8 cellular contexts compared by ENCODE assay signal in genomic region chr1:148371551-148371994, GRCh38.
DNase-seq lines count a peak whose midpoint lies in the region; ATAC-seq and TF ChIP-seq lines count a peak whose summit lies in the region.
"Not testable (repeated sequence)": the region's sequence is repeated elsewhere in the genome, so short reads cannot be mapped to it uniquely, and the experiment has no call there.

No MANE protein-coding gene starts in this region.

- intact Hi-C loops in PC-3 (cut with micrococcal nuclease): loop anchor here (10.0 kb wide), 1 partner anchor 153 kb away; no protein-coding TSS in a partner anchor

- H3K9me3 ChIP-seq in PC-3 (ENCODE audit: low read length); upper lobe of left lung: not testable (repeated sequence)

- H3K36me3 ChIP-seq in PC-3 (ENCODE audit: low read depth, low read length); upper lobe of left lung: not testable (repeated sequence)

- H3K9me2 ChIP-seq in PC-3 (replicated peaks; ENCODE audit: low read length): not testable (repeated sequence)

- not testable (repeated sequence) for H3K79me2 ChIP-seq in PC-3 (ENCODE audit: low read length)

- H3K4me1 ChIP-seq in PC-3 (ENCODE audit: insufficient read depth, low read length): peaks cover 33% of the 10 kb centered on the region
- not testable (repeated sequence) for H3K4me1 ChIP-seq in upper lobe of left lung

- H3K4me2 ChIP-seq in PC-3 (ENCODE audit: low read length): peak overlapping the region; percentile 64

- H3K4me3 ChIP-seq in PC-3 (ENCODE audit: low read length); upper lobe of left lung: not testable (repeated sequence)

- WGBS in upper lobe of left lung, 2 donors: 3 to 16% methylated on average over 4 of the region's 4 CpGs

- H2AFZ ChIP-seq in PC-3 (ENCODE audit: low read length): 0 out of 2 replicates have a peak overlapping the region, but pooled peaks have one; percentile 21

- peak; percentile 27 for DNase-seq in GM04503 (ENCODE audit: low read depth)
- peak; percentile 74 to 79 for DNase-seq in Kasumi-1 (lab: John Stamatoyannopoulos, UW)
- peak; percentile 88 for DNase-seq in PC-3
- peak; percentile 48 for DNase-seq in activated CD8-positive, alpha-beta memory T cell treated with anti-CD3 and anti-CD28 coated beads for 1 hour (ENCODE audit: extremely low read depth in 1 of 2, low read depth in 1 of 2)
- peak; percentile 77 for DNase-seq in cerebellum (ENCODE audit: low spot score)
- peak; percentile 68 for DNase-seq in iPS-NIHi7 (ENCODE audit: extremely low spot score)
- peak; percentile 67 for DNase-seq in renal cortical epithelial cell (ENCODE audit: low read depth)
- peak in 1 of 2 donors; percentile 72 for DNase-seq in upper lobe of left lung

- peak overlapping the region; percentile 15 for H3K9ac ChIP-seq in PC-3 (ENCODE audit: low read length)

- not testable (repeated sequence) for H3F3A ChIP-seq in PC-3 (ENCODE audit: low read length, unreplicated experiment)

- CTCF ChIA-PET in PC-3 (lab: Charles Lee): not testable (repeated sequence)

- H4K20me1 ChIP-seq in PC-3 (ENCODE audit: low read length): not testable (repeated sequence)

- H3K27me3 ChIP-seq in PC-3 (ENCODE audit: low read length); upper lobe of left lung: not testable (repeated sequence)

- ATAC-seq in PC-3: peak; percentile 73
- ATAC-seq in upper lobe of left lung (ENCODE audit: low FRiP score in 2 of 2): peak; percentile 87 to 93

- POLR2A ChIA-PET in PC-3 (lab: Charles Lee; ENCODE audit: unreplicated experiment): not testable (repeated sequence)

- TF ChIP-seq EP300 in upper lobe of left lung (IDR thresholded peaks at IDR 0.05): not testable (repeated sequence)

- peak overlapping the region; percentile 80 for H3K27ac ChIP-seq in PC-3 (ENCODE audit: low read length)
- not testable (repeated sequence) for H3K27ac ChIP-seq in upper lobe of left lung

- TF ChIP-seq CTCF in PC-3 (conservative IDR thresholded peaks at IDR 0.05; ENCODE audit: low read depth, low read length) (peak; percentile 86), upper lobe of left lung (IDR thresholded peaks at IDR 0.05) (peak; percentile 48 to 83 (median 76))

- not testable (repeated sequence) for BruUV-seq in PC-3 (replicated peaks; lab: Mats Ljungman, UMichigan)

- TF ChIP-seq POLR2A in upper lobe of left lung (IDR thresholded peaks at IDR 0.05): not testable (repeated sequence)
